ENCODE assay signal across 26 cellular contexts in the genomic region with DNA sequence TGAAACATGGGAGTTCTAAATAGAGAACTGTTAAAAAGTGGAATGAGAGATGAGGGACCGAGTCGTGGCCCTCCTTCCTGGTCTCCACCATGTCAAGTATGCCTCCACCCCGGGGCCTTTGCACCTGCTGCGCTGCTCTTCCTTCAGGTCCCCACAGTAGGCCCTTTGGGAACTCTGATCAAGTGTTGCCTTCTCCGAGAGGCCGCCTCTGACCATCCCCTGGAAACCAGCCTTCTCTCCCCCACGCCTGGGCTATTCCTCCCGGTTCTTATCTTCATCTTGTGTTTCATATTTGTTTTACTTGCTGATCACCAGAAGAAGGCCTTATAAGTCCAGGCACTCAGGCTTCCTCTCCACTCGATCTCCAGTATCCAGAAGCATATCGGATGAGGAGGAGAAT. TPM values are rescaled to one million over a fixed set of nuclear protein-coding genes. Genes with fewer than 3 reads are reported as not detected.
DNase-seq lines count a peak whose midpoint lies in the region; ATAC-seq, FAIRE-seq and TF ChIP-seq lines count a peak whose summit lies in the region.
"Had no signal": no experiment of that assay in that cellular context is flagged by ENCODE, and none has a peak within 500 bp of the region (broad histone marks: within the 10 kb centered on the region; RNA-seq: fewer than 3 reads in every experiment).

No MANE protein-coding gene starts in this region.

- CTCF ChIA-PET in K562 (lab: Yijun Ruan, JAX; ENCODE audit: low intra/inter-chr PET ratio), result no interaction called here

- peaks cover 4% of the 10 kb centered on the region for H3K9me1 ChIP-seq in K562 (ENCODE audit: control insufficient read depth, insufficient read depth, low read length)

- no peaks in the 10 kb centered on the region for H3K36me3 ChIP-seq in right atrium auricular region
- no peaks in the 10 kb centered on the region for H3K36me3 ChIP-seq in K562 (ENCODE audit: control insufficient read depth, insufficient read depth, low read length)
- no peaks in the 10 kb centered on the region for H3K36me3 ChIP-seq in endodermal cell (ENCODE audit: control insufficient read depth, insufficient read depth, low read length)
- H3K36me3 ChIP-seq in vagina, result no peaks in the 10 kb centered on the region
- H3K36me3 ChIP-seq: BE2C, BLaER1 had no signal

- peaks cover 9% of the 10 kb centered on the region; the same call in 1 of the 2 replicates for H4K20me1 ChIP-seq in K562 (replicated peaks; ENCODE audit: control insufficient read depth, insufficient read depth, low read length)

- peak; percentile 51 for DNase-seq in right atrium auricular region (ENCODE audit: low spot score)
- DNase-seq in cardiac septum (ENCODE audit: low spot score), result no peak
- no peak for DNase-seq in K562 (ENCODE audit: extremely low read depth in 1 of 4, low spot score in 3 of 4)
- DNase-seq in endodermal cell, result peak; percentile 17
- peak; percentile 19 to 72 for DNase-seq in vagina (ENCODE audit: extremely low spot score in 2 of 2)
- no peak for DNase-seq in Kasumi-1 (lab: John Stamatoyannopoulos, UW)
- no peak for DNase-seq in substantia nigra (lab: John Stamatoyannopoulos, UW)
- DNase-seq: 8988T; ACHN; BE2C; C1 segment of cervical spinal cord; CD4-positive, alpha-beta memory T cell; CD4-positive, CD25-positive, alpha-beta regulatory T cell; CD8-positive, alpha-beta memory T cell; COR-L47; DMS 273 treated with DMSO at 0.1 percent for 48 hours; DMS153; DMS79; DND-41; EL; GDM1 had no signal

- POLR2A ChIA-PET in K562 (lab: Yijun Ruan, JAX), result no interaction called here

- no peaks in the 10 kb centered on the region for H3K9me3 Mint-ChIP-seq in endodermal cell

- H3K4me1 Mint-ChIP-seq in endodermal cell, result peaks cover 7% of the 10 kb centered on the region

- peaks cover 2% of the 10 kb centered on the region for H3K36me3 Mint-ChIP-seq in endodermal cell (ENCODE audit: low read depth)
- H3K36me3 Mint-ChIP-seq: CD4-positive, CD25-positive, alpha-beta regulatory T cell had no signal

- WGBS in K562 (ENCODE audit: insufficient coverage, low coverage, missing lambda C conversion rate), result 2% methylated on average over 4 of the region's 10 CpGs
- WGBS in endodermal cell (ENCODE audit: insufficient coverage in 1 of 2, insufficient read length in 1 of 2), 2 experiments, result 96 to 98% methylated on average over 7 to 10 of the region's 10 CpGs

- no peak overlapping the region for H3K27ac ChIP-seq in right atrium auricular region
- no peak overlapping the region for H3K27ac ChIP-seq in K562 (ENCODE audit: extremely low read depth, low read depth, low read length)
- no peak overlapping the region for H3K27ac ChIP-seq in endodermal cell (ENCODE audit: low read depth, low read length)
- no peak overlapping the region for H3K27ac ChIP-seq in vagina
- no peak overlapping the region for H3K27ac ChIP-seq in substantia nigra (ENCODE audit: low read depth, low read length, poor library complexity, severe bottlenecking)
- H3K27ac ChIP-seq: BLaER1 had no signal

- FAIRE-seq in K562 (lab: Jason Lieb, UNC), result no peak
- FAIRE-seq: A204.1, GM12891 had no signal

- TF ChIP-seq RAD21 in K562 (CRISPR knock-in tag; conservative IDR thresholded peaks at IDR 0.05 in 1 of 2, IDR thresholded peaks at IDR 0.05 in 1 of 2), result no peak

- no peaks in the 10 kb centered on the region for H3K79me2 ChIP-seq in K562 (ENCODE audit: control insufficient read depth, insufficient read depth, low read length)

- no TSS peak for BruUV-seq in K562 (replicated peaks; lab: Mats Ljungman, UMichigan)

- H3K27me3 ChIP-seq in right atrium auricular region (no peaks in the 10 kb centered on the region), K562 (ENCODE audit: control insufficient read depth in 2 of 2, insufficient read depth in 2 of 2, low read length in 2 of 2) (peaks cover 13 to 34% of the 10 kb centered on the region in 2 experiments), endodermal cell (ENCODE audit: control insufficient read depth, insufficient read depth, low read length, poor library complexity, severe bottlenecking) (no peaks in the 10 kb centered on the region), vagina (no peaks in the 10 kb centered on the region)
- H3K27me3 ChIP-seq: BE2C, BLaER1 had no signal

- H2AFZ ChIP-seq in K562 (ENCODE audit: low read depth, low read length), result no peak overlapping the region

- TF ChIP-seq POLR2A in K562 (conservative IDR thresholded peaks at IDR 0.05) (no peak), vagina (IDR thresholded peaks at IDR 0.05) (no peak)

- H3K4me3 Mint-ChIP-seq in endodermal cell, result no peak overlapping the region
- H3K4me3 Mint-ChIP-seq: CD14-positive monocyte; CD4-positive, alpha-beta memory T cell; CD4-positive, CD25-positive, alpha-beta regulatory T cell; CD8-positive, alpha-beta memory T cell had no signal

- H3K9me3 ChIP-seq in right atrium auricular region, result no peaks in the 10 kb centered on the region
- no peaks in the 10 kb centered on the region for H3K9me3 ChIP-seq in K562 (replicated peaks; ENCODE audit: control insufficient read depth, insufficient read depth, low read depth, low read length)
- no peaks in the 10 kb centered on the region for H3K9me3 ChIP-seq in endodermal cell (ENCODE audit: control insufficient read depth, low read length)
- no peaks in the 10 kb centered on the region for H3K9me3 ChIP-seq in vagina
- H3K9me3 ChIP-seq: BE2C had no signal

- H3K4me3 ChIP-seq in right atrium auricular region (no peak overlapping the region), K562 (no peak overlapping the region), endodermal cell (ENCODE audit: low read length) (no peak overlapping the region), vagina (no peak overlapping the region)
- H3K4me3 ChIP-seq: BLaER1 had no signal

- no peak overlapping the region for H3K4me2 ChIP-seq in K562 (ENCODE audit: insufficient read depth, low read length)
- H3K4me2 ChIP-seq: BLaER1 had no signal

- H3K9ac ChIP-seq in K562 (ENCODE audit: insufficient read depth in 1 of 2, low read depth in 2 of 2, low read length in 2 of 2), result no peak overlapping the region
- H3K9ac ChIP-seq in endodermal cell (ENCODE audit: extremely low read depth, low read length, poor library complexity, severe bottlenecking), result no peak overlapping the region
- H3K9ac ChIP-seq: BLaER1 had no signal

- H3K27ac Mint-ChIP-seq in endodermal cell, result no peak overlapping the region
- H3K27ac Mint-ChIP-seq: CD4-positive, CD25-positive, alpha-beta regulatory T cell; CD8-positive, alpha-beta memory T cell had no signal

- in situ Hi-C loops in K562 (cut with MboI), result no loop called here

- intact Hi-C loops in cardiac septum (cut with DNase I), result no loop called here
- intact Hi-C loops in K562 (cut with micrococcal nuclease), result no loop called here
- intact Hi-C loops in vagina (cut with DNase I), result no loop called here

- ATAC-seq in K562 (no peak; the same call in 2 of the 3 replicates), HG02623 (IDR thresholded peaks at IDR 0.05; ENCODE audit: unreplicated experiment) (no peak)

- H3K27me3 Mint-ChIP-seq in endodermal cell (ENCODE audit: insufficient read depth), result no peaks in the 10 kb centered on the region
- H3K27me3 Mint-ChIP-seq: CD4-positive, alpha-beta memory T cell had no signal

- no peak for TF ChIP-seq EP300 in K562 (IDR thresholded peaks at IDR 0.05; ENCODE audit: low read length)

- H3K4me1 ChIP-seq in right atrium auricular region, result peaks cover 0 to 12% of the 10 kb centered on the region in 2 donors
- H3K4me1 ChIP-seq in K562 (replicated peaks in 1 of 2; ENCODE audit: control insufficient read depth in 2 of 2, insufficient read depth in 2 of 2, low read length in 2 of 2), result peaks cover 15 to 31% of the 10 kb centered on the region in 2 experiments; a peak in 4 of 5 replicates
- H3K4me1 ChIP-seq in endodermal cell (ENCODE audit: control insufficient read depth, insufficient read depth, low read length), result no peaks in the 10 kb centered on the region
- H3K4me1 ChIP-seq in vagina, result peaks cover 7% of the 10 kb centered on the region

- TF ChIP-seq CTCF in right atrium auricular region (IDR thresholded peaks at IDR 0.05), result no peak
- TF ChIP-seq CTCF in K562 (IDR thresholded peaks at IDR 0.05 in 2 of 3, conservative IDR thresholded peaks at IDR 0.05 in 1 of 3; ENCODE audit: insufficient read depth in 2 of 3, low read depth in 1 of 3, low read length in 3 of 3), result no peak
- no peak for TF ChIP-seq CTCF in endodermal cell (conservative IDR thresholded peaks at IDR 0.05)
- TF ChIP-seq CTCF in vagina (IDR thresholded peaks at IDR 0.05), result no peak

RNA-seq across cellular contexts. Expression of a gene that starts 40.0 kb away (rescaled TPM):
- 10 to 100 TPM; 21.2 to 57.6 TPM for total RNA-seq in right atrium auricular region
- total RNA-seq in cardiac septum, result 12.0 TPM
- total RNA-seq in K562 (2011; cell fraction: chromatin; rRNA removed; ENCODE audit: low replicate concordance), result 1.6 and 2.0 TPM in 2 replicates
- 2.4 and 2.7 TPM in 2 replicates for total RNA-seq in K562 (2011; cell fraction: nucleolus; rRNA removed)
- 1.5 and 1.7 TPM in 2 replicates for total RNA-seq in K562 (2011; cell fraction: nucleoplasm; rRNA removed)
- 1.2 and 1.4 TPM in 2 replicates for total RNA-seq in K562 (2014; rRNA removed)
- 0.51 and 0.54 TPM in 2 replicates for total RNA-seq in K562 (2014; rRNA removed; fragmentation: Illumina TruSeq; extraction: Trizol)
- total RNA-seq in K562 (2015; rRNA removed; fragmentation: Illumina TruSeq; extraction: Trizol), result 0.36 and 0.41 TPM in 2 replicates
- total RNA-seq in K562 (2021), result 3.9 and 4.6 TPM in 2 replicates
- 0.47 and 0.49 TPM in 2 replicates for polyA plus RNA-seq in K562 (2011; rRNA removed)
- polyA plus RNA-seq in K562 (2011; cell fraction: cytosol; rRNA removed), result 0.22 and 0.63 TPM in 2 replicates
- polyA plus RNA-seq in K562 (2011; cell fraction: nucleus; rRNA removed), result 0.56 and 1.0 TPM in 2 replicates
- 1.6 and 2.8 TPM in 2 replicates for polyA plus RNA-seq in K562 (2012)
- 0.83 and 1.1 TPM in 2 replicates for polyA plus RNA-seq in K562 (2014; fragmentation: Illumina TruSeq; extraction: Trizol)
- under 1 TPM; 0.53 to 0.63 TPM for polyA plus RNA-seq in K562 (2014; fragmentation: Nextera tagmentation; extraction: Ambion mirVana)
- 1.2 and 1.3 TPM in 2 replicates for polyA plus RNA-seq in K562 (2014; rRNA removed)
- 0.46 and 0.66 TPM in 2 replicates for polyA minus RNA-seq in K562 (2011; rRNA and poly(A)+ RNA removed)
- polyA minus RNA-seq in K562 (2011; cell fraction: cytosol; rRNA and poly(A)+ RNA removed), result 1.0 and 1.5 TPM in 2 replicates
- 2.0 and 2.2 TPM in 2 replicates for polyA minus RNA-seq in K562 (2011; cell fraction: nucleus; rRNA and poly(A)+ RNA removed)
- total RNA-seq in endodermal cell, result 10 to 100 TPM; 16.9 to 23.7 TPM
- polyA plus RNA-seq in endodermal cell (2013, experiment 1 of 2), result 9.5 TPM
- 9.9 TPM for polyA plus RNA-seq in endodermal cell (2013, experiment 2 of 2)
- total RNA-seq in vagina, result 25.0 TPM

Comparison
In these comparisons a context has a peak if more than half of its experiments do, and no peak if none do; other contexts are left out.
1. DNase-seq: peak in right atrium auricular region (single experiment), endodermal cell (single experiment) and vagina (2 of 2); none in cardiac septum (single experiment), K562 (0 of 4), Kasumi-1 (0 of 2) and substantia nigra (0 of 49).